ENCODE assay signal across 15 cellular contexts in genomic region chr2:10300328-10300920, GRCh38. TPM values are rescaled to one million over a fixed set of nuclear protein-coding genes. Genes with fewer than 3 reads are reported as not detected.
A peak's percentile ranks its signal among the peaks of the same experiment; 100 is the strongest.
DNase-seq lines count a peak whose midpoint lies in the region; ATAC-seq, FAIRE-seq and TF ChIP-seq lines count a peak whose summit lies in the region.
"Had no signal": no experiment of that assay in that cellular context is flagged by ENCODE, and none has a peak within 500 bp of the region (broad histone marks: within the 10 kb centered on the region; RNA-seq: fewer than 3 reads in every experiment).

No MANE protein-coding gene starts in this region.

- peaks cover 27% of the 10 kb centered on the region for H3K79me2 ChIP-seq in K562 (ENCODE audit: control insufficient read depth, insufficient read depth, low read length)

- no peak overlapping the region for H3K27ac ChIP-seq in HEK293 (ENCODE audit: extremely low read depth, low read depth, low read length)
- no peak overlapping the region for H3K27ac ChIP-seq in K562 (ENCODE audit: extremely low read depth, low read depth, low read length)
- H3K27ac ChIP-seq: breast epithelium had no signal

- peak overlapping the region; percentile 35 for H2AFZ ChIP-seq in K562 (ENCODE audit: low read depth, low read length)

- intact Hi-C loops in activated CD4-positive, alpha-beta T cell treated with anti-CD3 and anti-CD28 coated beads, Interleukin-2, amount 10 ng/mL, durations not matched to agents 24 days and 14 days (cut with micrococcal nuclease), result loop anchor here (5.0 kb wide), 1 partner anchor 147 kb away; the partner anchor contains the start of gene ODC1
- intact Hi-C loops in K562 (cut with micrococcal nuclease), result loop anchor here (5.0 to 10.0 kb wide), 2 partner anchors 66 to 178 kb away; partner anchors contain the start of gene RRM2

- no peak overlapping the region for H3K4me2 ChIP-seq in K562 (ENCODE audit: insufficient read depth, low read length)

- no TSS peak for BruUV-seq in K562 (replicated peaks; lab: Mats Ljungman, UMichigan)

- TF ChIP-seq EP300 in K562 (IDR thresholded peaks at IDR 0.05; ENCODE audit: low read length), result no peak

- 90% methylated on average over 3 of the region's 3 CpGs for WGBS in K562 (ENCODE audit: insufficient coverage, low coverage, missing lambda C conversion rate)

- H3K9me3 ChIP-seq in HEK293 (ENCODE audit: control insufficient read depth, insufficient read depth, low read depth, low read length) (no peaks in the 10 kb centered on the region), K562 (replicated peaks; ENCODE audit: control insufficient read depth, insufficient read depth, low read depth, low read length) (no peaks in the 10 kb centered on the region)
- H3K9me3 ChIP-seq: breast epithelium, thyroid gland had no signal

- peaks cover 2% of the 10 kb centered on the region for H3K9me1 ChIP-seq in K562 (ENCODE audit: control insufficient read depth, insufficient read depth, low read length)

- no peaks in the 10 kb centered on the region for H3K36me3 ChIP-seq in HEK293 (ENCODE audit: control insufficient read depth in 2 of 2, insufficient read depth in 1 of 2, low read length in 2 of 2)
- H3K36me3 ChIP-seq in K562 (ENCODE audit: control insufficient read depth, insufficient read depth, low read length), result no peaks in the 10 kb centered on the region
- H3K36me3 ChIP-seq: breast epithelium, thyroid gland had no signal

- peaks cover 4% of the 10 kb centered on the region for H3K9me3 Mint-ChIP-seq in activated CD4-positive, alpha-beta T cell treated with anti-CD3 and anti-CD28 coated beads, Interleukin-2, amount 10 ng/mL, durations not matched to agents 24 days and 14 days
- H3K9me3 Mint-ChIP-seq in neural crest cell, result peaks cover 6% of the 10 kb centered on the region
- H3K9me3 Mint-ChIP-seq: endodermal cell had no signal

- peaks cover 3% of the 10 kb centered on the region for H3K36me3 Mint-ChIP-seq in activated CD4-positive, alpha-beta T cell treated with anti-CD3 and anti-CD28 coated beads, Interleukin-2, amount 10 ng/mL, durations not matched to agents 24 days and 14 days (ENCODE audit: low read depth)
- no peaks in the 10 kb centered on the region for H3K36me3 Mint-ChIP-seq in neural crest cell (ENCODE audit: low read depth)

- H3K4me3 ChIP-seq in HEK293 (ENCODE audit: low read depth, low read length) (no peak overlapping the region), K562 (no peak overlapping the region)
- H3K4me3 ChIP-seq: breast epithelium, thyroid gland had no signal

- no peak overlapping the region for H3K9ac ChIP-seq in K562 (ENCODE audit: insufficient read depth in 1 of 2, low read depth in 2 of 2, low read length in 2 of 2)

- peak; percentile 63 for DNase-seq in activated CD4-positive, alpha-beta T cell treated with anti-CD3 and anti-CD28 coated beads, Interleukin-2, amount 10 ng/mL, durations not matched to agents 24 days and 14 days
- DNase-seq in activated CD4-positive, alpha-beta T cell treated with anti-CD3 and anti-CD28 coated beads for 1 hour, result no peak
- no peak for DNase-seq in K562 (ENCODE audit: extremely low read depth in 1 of 4, low spot score in 3 of 4)
- no peak for DNase-seq in neural crest cell (ENCODE audit: low read depth, low spot score)
- DNase-seq in DMS114 treated with DMSO at 0.1 percent for 48 hours (lab: John Stamatoyannopoulos, UW; ENCODE audit: unreplicated experiment), result no peak
- no peak for DNase-seq in omental fat pad (ENCODE audit: low spot score)
- DNase-seq: activated CD4-positive, CD25-positive, alpha-beta regulatory T cell; AML-193; endodermal cell; foreskin melanocyte; GDM1; thyroid gland had no signal

- in situ Hi-C loops in K562 (cut with MboI), result no loop called here

- CTCF ChIA-PET in HEK293 (lab: Yijun Ruan, JAX), result interaction anchor here (0.6 to 1.5 kb wide), 2 partner anchors 17 to 176 kb away, joined by 3 to 4 read pairs; no protein-coding TSS in a partner anchor
- CTCF ChIA-PET in K562 (lab: Yijun Ruan, JAX; ENCODE audit: low intra/inter-chr PET ratio), result no interaction called here

- peak overlapping the region; percentile 82 for H3K27ac Mint-ChIP-seq in activated CD4-positive, alpha-beta T cell treated with anti-CD3 and anti-CD28 coated beads, Interleukin-2, amount 10 ng/mL, durations not matched to agents 24 days and 14 days
- H3K27ac Mint-ChIP-seq in neural crest cell (ENCODE audit: unreplicated experiment), result no peak overlapping the region
- H3K27ac Mint-ChIP-seq: endodermal cell had no signal

- no peaks in the 10 kb centered on the region for H3K27me3 ChIP-seq in K562 (ENCODE audit: control insufficient read depth in 2 of 2, insufficient read depth in 2 of 2, low read length in 2 of 2)
- H3K27me3 ChIP-seq: breast epithelium, thyroid gland had no signal

- ATAC-seq in K562 (no peak), omental fat pad (ENCODE audit: low FRiP score) (no peak), HG02678 (IDR thresholded peaks at IDR 0.05; ENCODE audit: unreplicated experiment) (no peak)

- TF ChIP-seq CTCF in HEK293 (tag by site-specific recombination; IDR thresholded peaks at IDR 0.05) (no peak), K562 (IDR thresholded peaks at IDR 0.05 in 2 of 3, conservative IDR thresholded peaks at IDR 0.05 in 1 of 3; ENCODE audit: insufficient read depth in 2 of 3, low read depth in 1 of 3, low read length in 3 of 3) (no peak), neural crest cell (conservative IDR thresholded peaks at IDR 0.05) (no peak), omental fat pad (IDR thresholded peaks at IDR 0.05) (no peak)

- peaks cover 52% of the 10 kb centered on the region for H3K4me1 Mint-ChIP-seq in activated CD4-positive, alpha-beta T cell treated with anti-CD3 and anti-CD28 coated beads, Interleukin-2, amount 10 ng/mL, durations not matched to agents 24 days and 14 days
- peaks cover 35% of the 10 kb centered on the region for H3K4me1 Mint-ChIP-seq in neural crest cell

- TF ChIP-seq POLR2A in K562 (conservative IDR thresholded peaks at IDR 0.05), result no peak

- POLR2A ChIA-PET in HEK293 (lab: Yijun Ruan, JAX) (no interaction called here), K562 (lab: Yijun Ruan, JAX) (interaction anchor here (0.6 to 1.2 kb wide), 3 partner anchors 13 to 716 kb away, joined by 3 to 5 read pairs (median 3); no protein-coding TSS in a partner anchor)

- peak overlapping the region; percentile 82 for H3K4me3 Mint-ChIP-seq in activated CD4-positive, alpha-beta T cell treated with anti-CD3 and anti-CD28 coated beads, Interleukin-2, amount 10 ng/mL, durations not matched to agents 24 days and 14 days
- H3K4me3 Mint-ChIP-seq in neural crest cell, result peak overlapping the region; percentile 69
- H3K4me3 Mint-ChIP-seq: endodermal cell had no signal

- peak; percentile 6 for FAIRE-seq in K562 (lab: Jason Lieb, UNC)

- H4K20me1 ChIP-seq in K562 (replicated peaks; ENCODE audit: control insufficient read depth, insufficient read depth, low read length), result no peaks in the 10 kb centered on the region; the same call in 1 of the 2 replicates

- TF ChIP-seq RAD21 in K562 (CRISPR knock-in tag; conservative IDR thresholded peaks at IDR 0.05 in 1 of 2, IDR thresholded peaks at IDR 0.05 in 1 of 2), result no peak

- H3K27me3 Mint-ChIP-seq in activated CD4-positive, alpha-beta T cell treated with anti-CD3 and anti-CD28 coated beads, Interleukin-2, amount 10 ng/mL, durations not matched to agents 24 days and 14 days, result no peaks in the 10 kb centered on the region
- H3K27me3 Mint-ChIP-seq in neural crest cell (ENCODE audit: low read depth), result peaks cover 22% of the 10 kb centered on the region

- H3K4me1 ChIP-seq in HEK293 (ENCODE audit: control insufficient read depth, insufficient read depth, low read length) (0 out of 2 replicates have a peak, but pooled peaks cover 4% of the 10 kb centered on the region), K562 (replicated peaks in 1 of 2; ENCODE audit: control insufficient read depth in 2 of 2, insufficient read depth in 2 of 2, low read length in 2 of 2) (peaks cover 40 to 46% of the 10 kb centered on the region in 2 experiments)

TF ChIP-seq in K562, 482 proteins besides CTCF, POLR2A, EP300 and RAD21 (continues in another document):
- TF ChIP-seq STAG1 (CRISPR knock-in tag; IDR thresholded peaks at IDR 0.05; ENCODE audit: borderline replicate concordance) (no peak), L3MBTL2 (IDR thresholded peaks at IDR 0.05) (no peak), ZNF639 (CRISPR knock-in tag; conservative IDR thresholded peaks at IDR 0.05 in 1 of 2, IDR thresholded peaks at IDR 0.05 in 1 of 2) (no peak)

RNA-seq across cellular contexts. Expression of gene HPCAL1, which starts 2.3 kb away (rescaled TPM):
- 77.1 and 82.8 TPM in 2 replicates for total RNA-seq in activated CD4-positive, alpha-beta T cell treated with anti-CD3 and anti-CD28 coated beads, Interleukin-2, amount 10 ng/mL, durations not matched to agents 24 days and 14 days
- total RNA-seq in K562 (2011; cell fraction: chromatin; rRNA removed; ENCODE audit: low replicate concordance), result 25.1 and 67.2 TPM in 2 replicates
- total RNA-seq in K562 (2011; cell fraction: nucleolus; rRNA removed), result 37.1 and 44.9 TPM in 2 replicates
- total RNA-seq in K562 (2011; cell fraction: nucleoplasm; rRNA removed), result 28.7 and 29.2 TPM in 2 replicates
- total RNA-seq in K562 (2014; rRNA removed), result 56.2 and 62.9 TPM in 2 replicates
- total RNA-seq in K562 (2014; rRNA removed; fragmentation: Illumina TruSeq; extraction: Trizol), result 9.5 and 10.9 TPM in 2 replicates
- total RNA-seq in K562 (2015; rRNA removed; fragmentation: Illumina TruSeq; extraction: Trizol), result 20.2 and 25.0 TPM in 2 replicates
- 61.5 and 65.5 TPM in 2 replicates for total RNA-seq in K562 (2021)
- polyA plus RNA-seq in K562 (2011; rRNA removed), result 23.9 and 48.2 TPM in 2 replicates
- 44.1 and 78.0 TPM in 2 replicates for polyA plus RNA-seq in K562 (2011; cell fraction: cytosol; rRNA removed)
- 49.6 and 80.3 TPM in 2 replicates for polyA plus RNA-seq in K562 (2011; cell fraction: nucleus; rRNA removed)
- 67.3 and 117 TPM in 2 replicates for polyA plus RNA-seq in K562 (2012)
- 36.5 and 74.6 TPM in 2 replicates for polyA plus RNA-seq in K562 (2014; fragmentation: Illumina TruSeq; extraction: Trizol)
- 1 to 10 TPM; 2.7 to 3.1 TPM for polyA plus RNA-seq in K562 (2014; fragmentation: Nextera tagmentation; extraction: Ambion mirVana)
- polyA plus RNA-seq in K562 (2014; rRNA removed), result 41.0 and 44.2 TPM in 2 replicates
- 11.6 and 13.9 TPM in 2 replicates for polyA minus RNA-seq in K562 (2011; rRNA and poly(A)+ RNA removed)
- 32.4 and 46.1 TPM in 2 replicates for polyA minus RNA-seq in K562 (2011; cell fraction: cytosol; rRNA and poly(A)+ RNA removed)
- 19.9 and 22.5 TPM in 2 replicates for polyA minus RNA-seq in K562 (2011; cell fraction: nucleus; rRNA and poly(A)+ RNA removed)
- total RNA-seq in neural crest cell, result 16.2 and 17.3 TPM in 2 replicates
- 10 to 100 TPM; 51.8 to 75.8 (median 67.8) TPM for total RNA-seq in omental fat pad
